12 cellular contexts compared by ENCODE assay signal in the genomic region with DNA sequence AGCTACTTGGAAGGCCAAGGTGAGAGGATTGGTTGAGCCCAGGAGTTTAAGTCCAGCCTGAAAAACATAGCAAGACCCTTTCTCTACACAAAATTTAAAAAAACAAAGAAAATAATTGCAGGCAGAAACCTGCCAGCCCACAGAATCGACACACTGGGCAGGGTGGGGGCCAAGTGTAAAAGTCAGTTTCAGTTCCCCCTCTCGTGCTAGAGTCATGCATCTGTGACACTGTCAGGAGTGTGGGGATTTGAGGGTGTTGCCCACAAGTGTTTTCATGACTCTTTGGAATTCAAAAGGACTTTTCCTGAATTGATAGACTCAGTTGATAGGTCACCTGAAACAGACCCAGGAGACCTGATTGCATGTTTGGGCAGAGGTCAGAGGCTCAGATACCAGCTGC. TPM values are rescaled to one million over a fixed set of nuclear protein-coding genes. Genes with fewer than 3 reads are reported as not detected.
DNase-seq lines count a peak whose midpoint lies in the region; ATAC-seq, FAIRE-seq and TF ChIP-seq lines count a peak whose summit lies in the region.
"Had no signal": no experiment of that assay in that cellular context is flagged by ENCODE, and none has a peak within 500 bp of the region (broad histone marks: within the 10 kb centered on the region; RNA-seq: fewer than 3 reads in every experiment).

No MANE protein-coding gene starts in this region.

- CTCF ChIA-PET in T-cell (lab: Charles Lee): no interaction called here

- peaks cover 92% of the 10 kb centered on the region for H3K36me3 ChIP-seq in CD4-positive, CD25-positive, alpha-beta regulatory T cell (ENCODE audit: control insufficient read depth, insufficient read depth, low read length)

- H3K4me1 Mint-ChIP-seq in CD4-positive, CD25-positive, alpha-beta regulatory T cell: peaks cover 0 to 15% (median 6%) of the 10 kb centered on the region in 4 donors
- H3K4me1 Mint-ChIP-seq in T-cell (peaks cover 6 to 20% (median 9%) of the 10 kb centered on the region in 3 donors), memory B cell (peaks cover 15% of the 10 kb centered on the region)

- H3K9me3 ChIP-seq in CD4-positive, CD25-positive, alpha-beta regulatory T cell (ENCODE audit: control insufficient read depth in 2 of 2, low read length in 2 of 2): no peaks in the 10 kb centered on the region

- H3K27me3 ChIP-seq in CD4-positive, CD25-positive, alpha-beta regulatory T cell (ENCODE audit: control insufficient read depth, insufficient read depth, low read length): no peaks in the 10 kb centered on the region

- H3K4me3 Mint-ChIP-seq in CD4-positive, CD25-positive, alpha-beta regulatory T cell: no peak overlapping the region
- H3K4me3 Mint-ChIP-seq in T-cell (no peak overlapping the region), memory B cell (peak overlapping the region; percentile 37)

- H3K4me1 ChIP-seq in CD4-positive, CD25-positive, alpha-beta regulatory T cell (ENCODE audit: control insufficient read depth, insufficient read depth, low read length, poor library complexity, severe bottlenecking): no peaks in the 10 kb centered on the region

- H3K27me3 Mint-ChIP-seq in CD4-positive, CD25-positive, alpha-beta regulatory T cell: no peaks in the 10 kb centered on the region
- no peaks in the 10 kb centered on the region for H3K27me3 Mint-ChIP-seq in T-cell
- no peaks in the 10 kb centered on the region for H3K27me3 Mint-ChIP-seq in memory B cell

- no peaks in the 10 kb centered on the region for H3K9me3 Mint-ChIP-seq in CD4-positive, CD25-positive, alpha-beta regulatory T cell
- H3K9me3 Mint-ChIP-seq in T-cell: no peaks in the 10 kb centered on the region
- H3K9me3 Mint-ChIP-seq in memory B cell: no peaks in the 10 kb centered on the region

- no peak for FAIRE-seq in GM12891 (lab: Jason Lieb, UNC)

- TF ChIP-seq POLR2A in GM12891 (IDR thresholded peaks at IDR 0.05; ENCODE audit: low read depth, low read length): no peak

- H3K27ac Mint-ChIP-seq in CD4-positive, CD25-positive, alpha-beta regulatory T cell: peak overlapping the region in 2 of 3 donors; percentile 42 to 69
- peak overlapping the region; percentile 52 to 58 for H3K27ac Mint-ChIP-seq in T-cell
- H3K27ac Mint-ChIP-seq in memory B cell: peak overlapping the region; percentile 76

- no peak overlapping the region for H3K4me3 ChIP-seq in CD4-positive, CD25-positive, alpha-beta regulatory T cell (ENCODE audit: low read depth, low read length)

- H3K36me3 Mint-ChIP-seq in CD4-positive, CD25-positive, alpha-beta regulatory T cell: peaks cover 65% of the 10 kb centered on the region
- peaks cover 74% of the 10 kb centered on the region for H3K36me3 Mint-ChIP-seq in T-cell
- peaks cover 32% of the 10 kb centered on the region for H3K36me3 Mint-ChIP-seq in memory B cell

- POLR2A ChIA-PET in T-cell (lab: Charles Lee): interaction anchor here in 1 of 2 donors (0.6 kb wide), 1 partner anchor 68 kb away, joined by 3 read pairs; no protein-coding TSS in a partner anchor

- ATAC-seq in CD4-positive, CD25-positive, alpha-beta regulatory T cell (ENCODE audit: low read depth in 2 of 2): no peak
- ATAC-seq in T-cell (replicated peaks in 1 of 4): peak in 1 of 4 experiments; percentile 33
- peak; percentile 100 for ATAC-seq in memory B cell (ENCODE audit: low read depth)
- ATAC-seq in HG03342 (IDR thresholded peaks at IDR 0.05; ENCODE audit: unreplicated experiment): no peak

- DNase-seq in CD4-positive, CD25-positive, alpha-beta regulatory T cell: no peak
- no peak for DNase-seq in GM12891 (ENCODE audit: insufficient read length, low spot score)
- DNase-seq in T-cell: peak in 2 of 34 experiments; percentile 23 to 24
- DNase-seq in memory B cell (ENCODE audit: low spot score in 2 of 2): peak; percentile 38 to 50
- no peak for DNase-seq in hippocampal formation (lab: John Stamatoyannopoulos, UW)
- DNase-seq in NCI-H187 (lab: John Stamatoyannopoulos, UW): no peak
- DNase-seq: activated CD8-positive, alpha-beta memory T cell treated with anti-CD3 and anti-CD28 coated beads for 24 hours; aorta; C1 segment of cervical spinal cord; NCI-H2081 treated with DMSO at 0.1 percent for 48 hours; retina had no signal

- H3K27ac ChIP-seq in CD4-positive, CD25-positive, alpha-beta regulatory T cell (ENCODE audit: insufficient read depth, low read length, poor library complexity, severe bottlenecking): no peak overlapping the region

TF ChIP-seq in GM12891, 5 proteins besides CTCF, POLR2A, EP300 and RAD21:
- TF ChIP-seq POLR2AphosphoS5 (IDR thresholded peaks at IDR 0.05; ENCODE audit: low read depth, low read length) (no peak), POU2F2 (IDR thresholded peaks at IDR 0.05; ENCODE audit: low read depth, low read length) (no peak), SPI1 (IDR thresholded peaks at IDR 0.05; ENCODE audit: low read depth, low read length) (peak; percentile 79), TAF1 (IDR thresholded peaks at IDR 0.05; ENCODE audit: low read depth, low read length) (no peak), PAX5 (IDR thresholded peaks at IDR 0.05; ENCODE audit: insufficient read depth, low read length, severe bottlenecking) (no peak)

RNA-seq across cellular contexts. Expression of a gene that starts 47.6 kb away (rescaled TPM):
- total RNA-seq in CD4-positive, CD25-positive, alpha-beta regulatory T cell: 239 TPM
- 10 to 100 TPM in 1 of 4 donors, 1 to 10 TPM in 3; 8.1 to 10.3 (median 9.5) TPM for polyA plus RNA-seq in CD4-positive, CD25-positive, alpha-beta regulatory T cell
- polyA plus RNA-seq in GM12891 (2012; ENCODE audit: low read depth, missing spikeins): 42.1 TPM
- total RNA-seq in T-cell: 100 to 1,000 TPM; 259 to 375 (median 370) TPM

Comparison
In these comparisons a context has a peak if more than half of its experiments do, and no peak if none do; other contexts are left out.
1. DNase-seq: peak in memory B cell (2 of 2); none in CD4-positive, CD25-positive, alpha-beta regulatory T cell (0 of 3), GM12891 (single experiment), hippocampal formation (0 of 2) and NCI-H187 (0 of 2).
2. Peak in every context shown above with its lines, with median percentiles within 50 percentile points of each other: H3K27ac Mint-ChIP-seq.